In the genomic region with DNA sequence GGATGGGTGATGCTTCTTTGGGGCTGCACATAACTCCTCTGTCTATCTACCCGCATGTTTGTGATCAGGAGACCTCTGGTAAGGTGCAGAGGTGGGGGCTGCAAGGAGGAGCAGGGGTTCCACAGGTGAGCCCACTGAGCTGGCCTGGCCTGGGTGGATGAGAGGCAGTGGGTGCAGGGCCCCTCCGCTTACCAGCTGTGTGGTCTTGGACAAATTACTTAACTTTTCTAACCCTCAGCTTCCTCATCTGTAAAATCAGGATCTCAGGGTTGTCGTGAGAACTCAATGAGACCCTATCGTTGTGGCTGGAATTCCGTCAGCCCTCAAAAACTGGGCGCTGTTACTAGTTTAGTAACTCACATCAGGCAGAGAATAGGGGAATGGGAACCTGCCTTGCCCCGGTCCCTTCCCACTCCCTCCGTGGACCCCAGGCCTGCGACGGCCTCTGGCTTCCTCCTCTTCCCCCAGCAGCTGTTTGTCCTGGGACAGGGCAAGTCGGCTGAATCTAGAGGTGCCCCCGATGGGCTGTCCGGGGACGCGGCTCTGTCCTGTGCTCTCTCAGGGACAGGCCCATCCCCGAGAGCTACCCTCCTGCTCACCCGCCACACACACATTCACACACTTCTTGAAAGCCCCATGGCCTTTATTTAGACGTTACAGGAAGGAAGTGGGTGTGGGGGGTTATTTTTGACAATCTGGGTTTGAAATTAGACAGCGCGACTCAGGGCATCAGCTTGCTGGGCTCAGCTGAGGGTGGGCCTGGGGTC, we compare ENCODE assay signal across 8 cellular contexts. TPM values are rescaled to one million over a fixed set of nuclear protein-coding genes. Genes with fewer than 3 reads are reported as not detected.
A peak's percentile ranks its signal among the peaks of the same experiment; 100 is the strongest.
DNase-seq lines count a peak whose midpoint lies in the region; ATAC-seq and TF ChIP-seq lines count a peak whose summit lies in the region.

No MANE protein-coding gene starts in this region.

- ATAC-seq in GM19452 (IDR thresholded peaks at IDR 0.05; ENCODE audit: unreplicated experiment) = peak; percentile 41
- ATAC-seq in esophagus mucosa = no peak

- H3K4me1 ChIP-seq in A673 (ENCODE audit: insufficient read depth, low read length, poor library complexity, severe bottlenecking) = peaks cover 36% of the 10 kb centered on the region

- peak overlapping the region; percentile 47 for H3K27ac ChIP-seq in A673 (ENCODE audit: low read depth, low read length, poor library complexity, severe bottlenecking)
- H3K27ac ChIP-seq in HL-60 (replicated peaks) = peak overlapping the region; percentile 99

- CTCF ChIA-PET in A673 (lab: Charles Lee) = no interaction called here

- H3K36me3 ChIP-seq in A673 (ENCODE audit: insufficient read depth, low read length, poor library complexity, severe bottlenecking) = no peaks in the 10 kb centered on the region

- POLR2A ChIA-PET in A673 (lab: Charles Lee; ENCODE audit: low non-redundant PET) = interaction anchor here (0.9 kb wide), 1 partner anchor 12 kb away, joined by 3 read pairs; no protein-coding TSS in a partner anchor

- H3K27me3 ChIP-seq in A673 (replicated peaks; ENCODE audit: insufficient read depth, low read depth, low read length, poor library complexity) (no peaks in the 10 kb centered on the region), HL-60 (ENCODE audit: insufficient read depth, poor library complexity, severe bottlenecking) (no peaks in the 10 kb centered on the region)

- BruUV-seq in A673 (replicated peaks; lab: Mats Ljungman, UMichigan) = no TSS peak

- H3K4me3 ChIP-seq in A673 (ENCODE audit: low read depth, low read length, poor library complexity, severe bottlenecking) = no peak overlapping the region
- peak overlapping the region; percentile 14 for H3K4me3 ChIP-seq in HL-60 (replicated peaks; ENCODE audit: insufficient read depth, low read length)

- intact Hi-C loops in A673 (cut with micrococcal nuclease; ENCODE audit: unreplicated experiment) = no loop called here

- TF ChIP-seq CTCF in A673 (conservative IDR thresholded peaks at IDR 0.05; ENCODE audit: low read depth, low read length) = no peak
- TF ChIP-seq CTCF in HL-60 (IDR thresholded peaks at IDR 0.05; ENCODE audit: insufficient read depth, low read length) = no peak

- no peaks in the 10 kb centered on the region for H3K9me3 ChIP-seq in A673 (ENCODE audit: low read depth, low read length, poor library complexity, severe bottlenecking)

- DNase-seq in A673 (ENCODE audit: low spot score) = no peak
- peak; percentile 82 to 85 for DNase-seq in HL-60 (ENCODE audit: low read depth in 1 of 2, low spot score in 1 of 2)
- peak; percentile 62 to 66 for DNase-seq in activated CD4-positive, alpha-beta T cell treated with anti-CD3 and anti-CD28 coated beads, Interleukin-2, amount 50 U/mL, for 4 hours
- peak; percentile 69 for DNase-seq in germinal center (ENCODE audit: low spot score)
- DNase-seq in stimulated activated naive CD4-positive, alpha-beta T cell (lab: John Stamatoyannopoulos, UW) = peak; percentile 58 to 84 (median 74)
- DNase-seq in dedifferentiated amniotic fluid mesenchymal stem cell (ENCODE audit: extremely low spot score) = no peak

RNA-seq across cellular contexts. Expression of gene PTPN6, which starts 7.6 kb away (rescaled TPM):
- 2.3 and 3.3 TPM in 2 replicates for total RNA-seq in A673 (2021)
- total RNA-seq in esophagus mucosa = 17.8 TPM

RNA-seq across cellular contexts. Expression of gene PHB2, which starts 11.7 kb away (rescaled TPM):
- total RNA-seq in A673 (2021) (340 and 351 TPM in 2 replicates), esophagus mucosa (221 TPM)

RNA-seq across cellular contexts. Expression of gene EMG1, which starts 11.9 kb away (rescaled TPM):
- total RNA-seq in A673 (2021) (83.0 and 92.3 TPM in 2 replicates), esophagus mucosa (53.9 TPM)

RNA-seq across cellular contexts. Expression of gene C12orf57, which starts 15.0 kb away (rescaled TPM):
- 226 and 260 TPM in 2 replicates for total RNA-seq in A673 (2021)
- 84.0 TPM for total RNA-seq in esophagus mucosa

RNA-seq across cellular contexts. Expression of gene RNU7-1, which starts 15.2 kb away (rescaled TPM):
- total RNA-seq in A673 (2021) = not detected in 2 replicates
- total RNA-seq in esophagus mucosa = not detected

Comparison
In these comparisons a context has a peak if more than half of its experiments do, and no peak if none do; other contexts are left out.
1. DNase-seq: peak in HL-60 (2 of 2), activated CD4-positive, alpha-beta T cell treated with anti-CD3 and anti-CD28 coated beads, Interleukin-2, amount 50 U/mL, for 4 hours (2 of 2), germinal center (single experiment) and stimulated activated naive CD4-positive, alpha-beta T cell (6 of 6); none in A673 (single experiment) and dedifferentiated amniotic fluid mesenchymal stem cell (single experiment).